8 cellular contexts compared by ENCODE assay signal in genomic region chr5:1772634-1773033, GRCh38. TPM values are rescaled to one million over a fixed set of nuclear protein-coding genes. Genes with fewer than 3 reads are reported as not detected.
DNase-seq lines count a peak whose midpoint lies in the region; TF ChIP-seq lines count a peak whose summit lies in the region.

No MANE protein-coding gene starts in this region.

- H3K9me3 Mint-ChIP-seq in HFFc6 = no peaks in the 10 kb centered on the region

- H3K36me3 Mint-ChIP-seq in HFFc6 (ENCODE audit: low read depth) = no peaks in the 10 kb centered on the region

- peaks cover 27% of the 10 kb centered on the region for H3K27me3 Mint-ChIP-seq in HFFc6 (ENCODE audit: insufficient read depth)

- peak; percentile 51 for DNase-seq in EL
- DNase-seq in HFFc6 = peak; percentile 61
- DNase-seq in SK-MEL-5 (ENCODE audit: low read depth, low spot score) = peak; percentile 70
- DNase-seq in kidney glomerular epithelial cell (lab: John Stamatoyannopoulos, UW) = peak; percentile 12
- DNase-seq in NCI-H345 (lab: John Stamatoyannopoulos, UW) = no peak
- no peak for DNase-seq in ecto neural progenitor cell (ENCODE audit: low spot score)
- no peak for DNase-seq in SKM-1 treated with dmso at 0.1 percent for 144 hours (lab: John Stamatoyannopoulos, UW; ENCODE audit: unreplicated experiment)
- DNase-seq in activated T-cell treated with anti-CD3 and anti-CD28 coated beads for 4 hours = no peak

- in situ Hi-C loops in SK-MEL-5 (cut with HindIII; ENCODE audit: low pct_unique_long_range_greater_than_20kb, low sequenced_read_pairs) = no loop called here

- no peak overlapping the region; the same call in 1 of the 2 replicates for H3K4me3 Mint-ChIP-seq in HFFc6

- H3K4me1 Mint-ChIP-seq in HFFc6 (ENCODE audit: low read depth) = no peaks in the 10 kb centered on the region

- TF ChIP-seq CTCF in HFFc6 (IDR thresholded peaks at IDR 0.05) = peak; percentile 73

- H3K27ac Mint-ChIP-seq in HFFc6 = no peak overlapping the region

RNA-seq across cellular contexts. Expression of gene MRPL36, which starts 27.0 kb away (rescaled TPM):
- 10 to 100 TPM; 67.8 to 87.1 (median 74.9) TPM for total RNA-seq in HFFc6 (2021; fragmentation: NEBNext Ultra II Directional; extraction: Animal tissue kit (Norgen Biotek cat#: 25700))
- 82.5 and 83.7 TPM in 2 replicates for total RNA-seq in SK-MEL-5 (2014; rRNA removed; shearing (Covaris generic))
- 52.1 and 95.1 TPM in 2 replicates for polyA plus RNA-seq in SK-MEL-5 (2015; cell fraction: cytosol; rRNA removed)
- 26.9 and 41.9 TPM in 2 replicates for polyA plus RNA-seq in SK-MEL-5 (2015; cell fraction: nucleus; rRNA removed)

RNA-seq across cellular contexts. Expression of gene NDUFS6, which starts 28.6 kb away (rescaled TPM):
- total RNA-seq in HFFc6 (2021; fragmentation: NEBNext Ultra II Directional; extraction: Animal tissue kit (Norgen Biotek cat#: 25700)) = 10 to 100 TPM; 33.7 to 55.7 (median 46.2) TPM
- 88.1 and 93.4 TPM in 2 replicates for total RNA-seq in SK-MEL-5 (2014; rRNA removed; shearing (Covaris generic))
- polyA plus RNA-seq in SK-MEL-5 (2015; cell fraction: cytosol; rRNA removed) = 114 and 263 TPM in 2 replicates
- 9.3 and 21.4 TPM in 2 replicates for polyA plus RNA-seq in SK-MEL-5 (2015; cell fraction: nucleus; rRNA removed)

Comparison
In these comparisons a context has a peak if more than half of its experiments do, and no peak if none do; other contexts are left out.
1. DNase-seq: peak in EL (single experiment), HFFc6 (single experiment), SK-MEL-5 (single experiment) and kidney glomerular epithelial cell (single experiment); none in NCI-H345 (single experiment), ecto neural progenitor cell (single experiment), SKM-1 treated with dmso at 0.1 percent for 144 hours (single experiment) and activated T-cell treated with anti-CD3 and anti-CD28 coated beads for 4 hours (single experiment).